34 cellular contexts compared by ENCODE assay signal in genomic region chrX:70498129-70498528, GRCh38.
"Had no signal": no experiment of that assay in that cellular context is flagged by ENCODE, and none has a peak within 500 bp of the region (broad histone marks: within the 10 kb centered on the region; RNA-seq: fewer than 3 reads in every experiment).

No MANE protein-coding gene starts in this region.

- H3K36me3 Mint-ChIP-seq: activated naive CD4-positive, alpha-beta T cell treated with anti-CD3 and anti-CD28 coated beads, Interleukin-2, amount 50 U/mL, for 72 hours had no signal

- DNase-seq: activated CD4-positive, alpha-beta T cell treated with anti-CD3 and anti-CD28 coated beads for 36 hours; activated CD4-positive, alpha-beta T cell treated with anti-CD3 and anti-CD28 coated beads, Interleukin-2, amount 10 ng/mL, durations not matched to agents 7 days and 5 days; activated CD4-positive, alpha-beta T cell treated with anti-CD3 and anti-CD28 coated beads, Interleukin-2, amount 50 U/mL, for 48 hours; activated CD8-positive, alpha-beta memory T cell treated with anti-CD3 and anti-CD28 coated beads for 24 hours; activated CD8-positive, alpha-beta memory T cell treated with anti-CD3 and anti-CD28 coated beads, Interleukin-2, amount 10 ng/mL, durations not matched to agents 7 days and 5 days; activated CD8-positive, alpha-beta memory T cell treated with anti-CD3 and anti-CD28 coated beads, Interleukin-2, amount 50 U/mL, for 48 hours; activated gamma-delta T cell treated with Interleukin-2 at 50 U/mL for 16 hours; activated naive CD4-positive, alpha-beta T cell treated with anti-CD3 and anti-CD28 coated beads for 36 hours; adrenal gland; caudate nucleus; cerebellar nuclear complex; KG1; NCI-H1092 treated with DMSO at 0.1 percent for 48 hours; NCI-H1417; NCI-H187 treated with DMSO at 0.1 percent for 48 hours; NCI-H2081; NCI-H2171 treated with DMSO at 0.1 percent for 48 hours; NCI-H2227 treated with DMSO at 0.1 percent for 48 hours; NCI-H446 treated with DMSO at 0.1 percent for 48 hours; NCI-H524; NCI-H69; NCI-H82; SHP77 treated with DMSO at 0.1 percent for 48 hours; SK-N-SH had no signal

- H3K27ac ChIP-seq: adrenal gland, SJSA1 had no signal

- H3K9me3 ChIP-seq: adrenal gland, SJSA1, SK-N-SH had no signal

- H3K27ac Mint-ChIP-seq: activated CD4-positive, alpha-beta T cell treated with anti-CD3 and anti-CD28 coated beads for 36 hours; activated CD4-positive, alpha-beta T cell treated with anti-CD3 and anti-CD28 coated beads, Interleukin-2, amount 10 ng/mL, durations not matched to agents 7 days and 5 days; activated CD8-positive, alpha-beta memory T cell treated with anti-CD3 and anti-CD28 coated beads, Interleukin-2, amount 10 ng/mL, durations not matched to agents 7 days and 5 days; activated naive CD4-positive, alpha-beta T cell treated with anti-CD3 and anti-CD28 coated beads for 36 hours; activated naive CD4-positive, alpha-beta T cell treated with anti-CD3 and anti-CD28 coated beads, Interleukin-2, amount 50 U/mL, for 72 hours; brain; T-helper 1 cell treated with Interleukin-12 subunit alpha and Interleukin-12 subunit beta and Interleukin-4 antibody, amounts not matched to agents 30 μg/mL and 1 μg/mL, for 36 hours; T-helper 2 cell treated with Interferon-gamma antibody and Interleukin-4, amounts not matched to agents 5 μg/mL and 100 μg/mL, for 36 hours; WTC11 had no signal

- H3K4me1 ChIP-seq: adrenal gland, SJSA1 had no signal

- H3K9me3 Mint-ChIP-seq: activated CD4-positive, alpha-beta T cell treated with anti-CD3 and anti-CD28 coated beads, Interleukin-2, amount 10 ng/mL, durations not matched to agents 7 days and 5 days; activated naive CD4-positive, alpha-beta T cell treated with anti-CD3 and anti-CD28 coated beads for 36 hours; activated naive CD4-positive, alpha-beta T cell treated with anti-CD3 and anti-CD28 coated beads, Interleukin-2, amount 50 U/mL, for 72 hours; T-helper 1 cell treated with Interleukin-12 subunit alpha and Interleukin-12 subunit beta and Interleukin-4 antibody, amounts not matched to agents 30 μg/mL and 1 μg/mL, for 36 hours; T-helper 2 cell treated with Interferon-gamma antibody and Interleukin-4, amounts not matched to agents 5 μg/mL and 100 μg/mL, for 36 hours; WTC11 had no signal

- H3K27me3 Mint-ChIP-seq: activated CD4-positive, alpha-beta T cell treated with anti-CD3 and anti-CD28 coated beads for 36 hours; activated CD4-positive, alpha-beta T cell treated with anti-CD3 and anti-CD28 coated beads, Interleukin-2, amount 10 ng/mL, durations not matched to agents 7 days and 5 days; activated CD8-positive, alpha-beta memory T cell treated with anti-CD3 and anti-CD28 coated beads, Interleukin-2, amount 10 ng/mL, durations not matched to agents 7 days and 5 days; brain had no signal

- FAIRE-seq: bronchial epithelial cell, TTC549 had no signal

- H3K4me3 Mint-ChIP-seq: activated CD4-positive, alpha-beta T cell treated with anti-CD3 and anti-CD28 coated beads for 36 hours; activated CD4-positive, alpha-beta T cell treated with anti-CD3 and anti-CD28 coated beads, Interleukin-2, amount 10 ng/mL, durations not matched to agents 7 days and 5 days; activated CD8-positive, alpha-beta memory T cell treated with anti-CD3 and anti-CD28 coated beads, Interleukin-2, amount 10 ng/mL, durations not matched to agents 7 days and 5 days; activated naive CD4-positive, alpha-beta T cell treated with anti-CD3 and anti-CD28 coated beads for 36 hours; brain; T-helper 1 cell treated with Interleukin-12 subunit alpha and Interleukin-12 subunit beta and Interleukin-4 antibody, amounts not matched to agents 30 μg/mL and 1 μg/mL, for 36 hours; T-helper 2 cell treated with Interferon-gamma antibody and Interleukin-4, amounts not matched to agents 5 μg/mL and 100 μg/mL, for 36 hours; WTC11 had no signal

- H3K9ac ChIP-seq: SK-N-SH had no signal

- H3K4me1 Mint-ChIP-seq: brain, WTC11 had no signal

- H3K4me2 ChIP-seq: SK-N-SH had no signal

- ATAC-seq: activated CD4-positive, alpha-beta T cell treated with anti-CD3 and anti-CD28 coated beads for 36 hours; activated CD4-positive, CD25-positive, alpha-beta regulatory T cell treated with anti-CD3 and anti-CD28 coated beads, Interleukin-2, amount 50 U/mL, for 24 hours; activated CD8-positive, alpha-beta memory T cell treated with anti-CD3 and anti-CD28 coated beads, Interleukin-2, amount 10 ng/mL, durations not matched to agents 7 days and 5 days; activated naive CD4-positive, alpha-beta T cell treated with anti-CD3 and anti-CD28 coated beads, Interleukin-2, amount 50 U/mL, for 72 hours; Panc1; WTC11 had no signal

- H3K4me3 ChIP-seq: adrenal gland, SJSA1 had no signal

- H3K36me3 ChIP-seq: adrenal gland, SJSA1 had no signal

- H3K9me2 ChIP-seq: SK-N-SH had no signal

- H3K27me3 ChIP-seq: adrenal gland, SJSA1 had no signal
